In genomic region chrX:97909245-97909644, GRCh38 we compare ENCODE assay signal across 11 cellular contexts.
DNase-seq lines count a peak whose midpoint lies in the region; ATAC-seq lines count a peak whose summit lies in the region.
"Had no signal": no experiment of that assay in that cellular context is flagged by ENCODE, and none has a peak within 500 bp of the region (broad histone marks: within the 10 kb centered on the region; RNA-seq: fewer than 3 reads in every experiment).

No MANE protein-coding gene starts in this region.

- ATAC-seq in GM19328 (IDR thresholded peaks at IDR 0.05; ENCODE audit: unreplicated experiment) (peak; percentile 90), HG02798 (IDR thresholded peaks at IDR 0.05; ENCODE audit: poor library complexity, unreplicated experiment) (peak; percentile 74), HG03571 (IDR thresholded peaks at IDR 0.05; ENCODE audit: unreplicated experiment) (peak; percentile 95)
- ATAC-seq: activated naive CD4-positive, alpha-beta T cell treated with anti-CD3 and anti-CD28 coated beads, Interleukin-2, amount 50 U/mL, for 72 hours had no signal

- DNase-seq in NK-92 (lab: John Stamatoyannopoulos, UW; ENCODE audit: unreplicated experiment), result no peak
- no peak for DNase-seq in NCI-H1105 treated with DMSO at 0.1 percent for 48 hours (lab: John Stamatoyannopoulos, UW)
- DNase-seq in NCI-H2171 treated with DMSO at 0.1 percent for 48 hours (lab: John Stamatoyannopoulos, UW), result no peak
- no peak for DNase-seq in GM19240 (ENCODE audit: insufficient read length, low spot score)
- DNase-seq: dermis blood vessel endothelial cell, midbrain, NCI-H1092 treated with DMSO at 0.1 percent for 48 hours had no signal
